In the genomic region with DNA sequence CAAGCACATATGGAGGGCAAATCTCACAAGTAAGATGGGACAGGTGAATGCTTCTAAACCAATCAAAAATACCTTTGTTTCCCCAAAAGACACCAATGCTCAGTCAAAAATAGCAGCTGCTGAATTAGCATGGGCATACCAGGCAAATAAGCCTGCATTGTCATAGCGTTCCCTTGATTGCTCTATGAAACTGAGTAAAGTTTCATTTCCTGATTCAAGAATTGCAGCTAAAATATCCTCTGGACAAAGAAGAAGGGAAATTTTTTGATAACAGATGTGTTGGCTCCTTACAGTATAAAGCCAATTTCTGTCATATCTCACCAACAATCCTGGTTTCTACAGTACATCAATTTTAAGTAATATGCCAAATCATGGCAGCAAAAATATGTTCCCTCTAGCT, we compare ENCODE assay signal across 1 cellular context.
TF ChIP-seq lines count a peak whose summit lies in the region.

No MANE protein-coding gene starts in this region.

TF ChIP-seq in WTC11, 78 proteins besides CTCF, POLR2A, EP300 and RAD21 (continued from another document):
- TF ChIP-seq, protein P1, sequence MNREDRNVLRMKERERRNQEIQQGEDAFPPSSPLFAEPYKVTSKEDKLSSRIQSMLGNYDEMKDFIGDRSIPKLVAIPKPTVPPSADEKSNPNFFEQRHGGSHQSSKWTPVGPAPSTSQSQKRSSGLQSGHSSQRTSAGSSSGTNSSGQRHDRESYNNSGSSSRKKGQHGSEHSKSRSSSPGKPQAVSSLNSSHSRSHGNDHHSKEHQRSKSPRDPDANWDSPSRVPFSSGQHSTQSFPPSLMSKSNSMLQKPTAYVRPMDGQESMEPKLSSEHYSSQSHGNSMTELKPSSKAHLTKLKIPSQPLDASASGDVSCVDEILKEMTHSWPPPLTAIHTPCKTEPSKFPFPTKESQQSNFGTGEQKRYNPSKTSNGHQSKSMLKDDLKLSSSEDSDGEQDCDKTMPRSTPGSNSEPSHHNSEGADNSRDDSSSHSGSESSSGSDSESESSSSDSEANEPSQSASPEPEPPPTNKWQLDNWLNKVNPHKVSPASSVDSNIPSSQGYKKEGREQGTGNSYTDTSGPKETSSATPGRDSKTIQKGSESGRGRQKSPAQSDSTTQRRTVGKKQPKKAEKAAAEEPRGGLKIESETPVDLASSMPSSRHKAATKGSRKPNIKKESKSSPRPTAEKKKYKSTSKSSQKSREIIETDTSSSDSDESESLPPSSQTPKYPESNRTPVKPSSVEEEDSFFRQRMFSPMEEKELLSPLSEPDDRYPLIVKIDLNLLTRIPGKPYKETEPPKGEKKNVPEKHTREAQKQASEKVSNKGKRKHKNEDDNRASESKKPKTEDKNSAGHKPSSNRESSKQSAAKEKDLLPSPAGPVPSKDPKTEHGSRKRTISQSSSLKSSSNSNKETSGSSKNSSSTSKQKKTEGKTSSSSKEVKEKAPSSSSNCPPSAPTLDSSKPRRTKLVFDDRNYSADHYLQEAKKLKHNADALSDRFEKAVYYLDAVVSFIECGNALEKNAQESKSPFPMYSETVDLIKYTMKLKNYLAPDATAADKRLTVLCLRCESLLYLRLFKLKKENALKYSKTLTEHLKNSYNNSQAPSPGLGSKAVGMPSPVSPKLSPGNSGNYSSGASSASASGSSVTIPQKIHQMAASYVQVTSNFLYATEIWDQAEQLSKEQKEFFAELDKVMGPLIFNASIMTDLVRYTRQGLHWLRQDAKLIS (CRISPR knock-in tag; IDR thresholded peaks at IDR 0.05; ENCODE audit: borderline replicate concordance): no peak
- TF ChIP-seq, protein P2, sequence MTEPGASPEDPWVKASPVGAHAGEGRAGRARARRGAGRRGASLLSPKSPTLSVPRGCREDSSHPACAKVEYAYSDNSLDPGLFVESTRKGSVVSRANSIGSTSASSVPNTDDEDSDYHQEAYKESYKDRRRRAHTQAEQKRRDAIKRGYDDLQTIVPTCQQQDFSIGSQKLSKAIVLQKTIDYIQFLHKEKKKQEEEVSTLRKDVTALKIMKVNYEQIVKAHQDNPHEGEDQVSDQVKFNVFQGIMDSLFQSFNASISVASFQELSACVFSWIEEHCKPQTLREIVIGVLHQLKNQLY (CRISPR knock-in tag; IDR thresholded peaks at IDR 0.05): no peak
- TF ChIP-seq ZNF317 (CRISPR knock-in tag; IDR thresholded peaks at IDR 0.05; ENCODE audit: borderline replicate concordance, low read depth): no peak
